Comparison of ENCODE assay signal across 8 cellular contexts in genomic region chr6:33314515-33314942, GRCh38. TPM values are rescaled to one million over a fixed set of nuclear protein-coding genes. Genes with fewer than 3 reads are reported as not detected.
DNase-seq lines count a peak whose midpoint lies in the region; ATAC-seq and TF ChIP-seq lines count a peak whose summit lies in the region.

No MANE protein-coding gene starts in this region.

- H3K27ac ChIP-seq in dorsolateral prefrontal cortex, result peak overlapping the region in 58 of 59 donors; percentile 62 to 98 (median 94)

- peaks cover 40% of the 10 kb centered on the region for H3K36me3 Mint-ChIP-seq in activated CD4-positive, alpha-beta T cell treated with anti-CD3 and anti-CD28 coated beads for 36 hours (ENCODE audit: low read depth)

- CTCF ChIA-PET in activated CD4-positive, alpha-beta T cell treated with anti-CD3 and anti-CD28 coated beads for 36 hours (lab: Charles Lee), result no interaction called here

- no peak for TF ChIP-seq POLR2A in lower leg skin (IDR thresholded peaks at IDR 0.05)

- no peaks in the 10 kb centered on the region for H3K9me3 Mint-ChIP-seq in activated CD4-positive, alpha-beta T cell treated with anti-CD3 and anti-CD28 coated beads for 36 hours (ENCODE audit: low read depth)

- WGBS in lower leg skin, 2 donors, result 1 to 4% methylated on average over 10 of the region's 10 CpGs

- POLR2A ChIA-PET in activated CD4-positive, alpha-beta T cell treated with anti-CD3 and anti-CD28 coated beads for 36 hours (lab: Charles Lee), result no interaction called here

- H3K27me3 ChIP-seq in dorsolateral prefrontal cortex, result no peaks in the 10 kb centered on the region

- H3K4me1 Mint-ChIP-seq in activated CD4-positive, alpha-beta T cell treated with anti-CD3 and anti-CD28 coated beads for 36 hours, result peaks cover 59% of the 10 kb centered on the region

- H3K4me3 Mint-ChIP-seq in activated CD4-positive, alpha-beta T cell treated with anti-CD3 and anti-CD28 coated beads for 36 hours, result peak overlapping the region; percentile 99

- ATAC-seq in activated CD4-positive, alpha-beta T cell treated with anti-CD3 and anti-CD28 coated beads for 36 hours, result peak; percentile 48
- no peak for ATAC-seq in GM18519 (IDR thresholded peaks at IDR 0.05; ENCODE audit: low FRiP score, unreplicated experiment)

- H3K27me3 Mint-ChIP-seq in activated CD4-positive, alpha-beta T cell treated with anti-CD3 and anti-CD28 coated beads for 36 hours, result no peaks in the 10 kb centered on the region

- intact Hi-C loops in activated CD4-positive, alpha-beta T cell treated with anti-CD3 and anti-CD28 coated beads for 36 hours (cut with DNase I, micrococcal nuclease), result loop anchor here (1.0 to 10.0 kb wide), 8 partner anchors 25 to 920 kb away; partner anchors contain the start of genes KIFC1 (in 2 of the 2), HMGA1 (in 1 of the 2), ITPR3 (in 1 of the 2) and PFDN6 (in 1 of the 2)
- intact Hi-C loops in dorsolateral prefrontal cortex (cut with DNase I) (loop anchor here in 1 of 2 donors (2.0 kb wide), 1 partner anchor 16 kb away; the partner anchor contains the start of gene RGL2), lower leg skin (cut with DNase I; ENCODE audit: low total_unique reads) (no loop called here)

- H3K27ac Mint-ChIP-seq in activated CD4-positive, alpha-beta T cell treated with anti-CD3 and anti-CD28 coated beads for 36 hours, result peak overlapping the region; percentile 98

- DNase-seq in NCI-H1092 treated with DMSO at 0.1 percent for 48 hours (lab: John Stamatoyannopoulos, UW) (peak; percentile 6), NCI-H1092 (lab: John Stamatoyannopoulos, UW) (no peak), NCI-H2227 treated with DMSO at 0.1 percent for 48 hours (lab: John Stamatoyannopoulos, UW) (peak; percentile 73), dorsolateral prefrontal cortex (peak in 5 of 10 donors; percentile 28 to 53 (median 42)), lower leg skin (ENCODE audit: low spot score in 2 of 2) (peak; percentile 83 to 93)
- peak; percentile 78 for DNase-seq in activated CD4-positive, alpha-beta T cell treated with anti-CD3 and anti-CD28 coated beads for 36 hours
- peak in 2 of 3 experiments; percentile 29 to 52 for DNase-seq in stimulated activated CD4-positive, alpha-beta T cell treated with anti-CD3 and anti-CD28 coated beads, TNF-alpha, amount 100 ng/mL, for 24 hours (ENCODE audit: low read depth in 3 of 3)

- H3K4me3 ChIP-seq in dorsolateral prefrontal cortex (peak overlapping the region; percentile 62 to 97 (median 90)), lower leg skin (ENCODE audit: low read depth, poor library complexity, severe bottlenecking) (peak overlapping the region; percentile 79)

- TF ChIP-seq CTCF in dorsolateral prefrontal cortex (IDR thresholded peaks at IDR 0.05 in 54 of 56, conservative IDR thresholded peaks at IDR 0.05 in 2 of 56; ENCODE audit: low read depth in 1 of 56, partially characterized antibody in 56 of 56) (no peak), lower leg skin (IDR thresholded peaks at IDR 0.05) (no peak)

RNA-seq across cellular contexts. Expression of gene TAPBP, which starts 0.7 kb away (rescaled TPM):
- 100 to 1,000 TPM; 164 to 190 TPM for total RNA-seq in activated CD4-positive, alpha-beta T cell treated with anti-CD3 and anti-CD28 coated beads for 36 hours
- total RNA-seq in dorsolateral prefrontal cortex (100 to 1,000 TPM in 7 of 120 experiments, 10 to 100 TPM in 113; 52.1 to 121 (median 79.4) TPM), lower leg skin (100 to 1,000 TPM in 1 of 4 donors, 10 to 100 TPM in 3; 80.3 to 122 (median 92.0) TPM)

RNA-seq across cellular contexts. Expression of gene ZBTB22, which starts 3.0 kb away (rescaled TPM):
- total RNA-seq in activated CD4-positive, alpha-beta T cell treated with anti-CD3 and anti-CD28 coated beads for 36 hours, result 1 to 10 TPM; 9.0 to 9.9 TPM
- total RNA-seq in dorsolateral prefrontal cortex, result 10 to 100 TPM; 16.7 to 36.6 (median 25.5) TPM
- 10 to 100 TPM; 25.0 to 53.7 (median 35.8) TPM for total RNA-seq in lower leg skin

RNA-seq across cellular contexts. Expression of gene DAXX, which starts 8.2 kb away (rescaled TPM):
- 10 to 100 TPM; 66.2 to 75.5 TPM for total RNA-seq in activated CD4-positive, alpha-beta T cell treated with anti-CD3 and anti-CD28 coated beads for 36 hours
- total RNA-seq in dorsolateral prefrontal cortex (10 to 100 TPM; 18.3 to 43.1 (median 27.8) TPM), lower leg skin (10 to 100 TPM; 41.2 to 45.4 (median 43.3) TPM)

RNA-seq across cellular contexts. Expression of gene RGL2, which starts 15.8 kb away (rescaled TPM):
- total RNA-seq in activated CD4-positive, alpha-beta T cell treated with anti-CD3 and anti-CD28 coated beads for 36 hours, result 10 to 100 TPM; 19.9 to 21.5 TPM
- total RNA-seq in dorsolateral prefrontal cortex (10 to 100 TPM; 30.9 to 94.4 (median 52.6) TPM), lower leg skin (10 to 100 TPM; 79.7 to 95.3 (median 84.4) TPM)

RNA-seq across cellular contexts. Expression of gene PFDN6, which starts 25.1 kb away (rescaled TPM):
- total RNA-seq in activated CD4-positive, alpha-beta T cell treated with anti-CD3 and anti-CD28 coated beads for 36 hours, result 10 to 100 TPM; 65.4 to 96.9 TPM
- total RNA-seq in dorsolateral prefrontal cortex (10 to 100 TPM; 29.1 to 82.4 (median 59.2) TPM), lower leg skin (10 to 100 TPM; 22.6 to 36.3 (median 35.3) TPM)
